In genomic region chr13:93201992-93202558, GRCh38 we compare ENCODE assay signal across 1 cellular context.
TF ChIP-seq lines count a peak whose summit lies in the region.

No MANE protein-coding gene starts in this region.

TF ChIP-seq in HepG2, 621 proteins besides CTCF, POLR2A, EP300 and RAD21 (continued from another document and continues in another):
- no peak for TF ChIP-seq MAZ (IDR thresholded peaks at IDR 0.05; ENCODE audit: borderline replicate concordance, low read depth, low read length)
- TF ChIP-seq MAZ (CRISPR knock-in tag; IDR thresholded peaks at IDR 0.05; ENCODE audit: low read depth), result no peak
- no peak for TF ChIP-seq RAD51 (IDR thresholded peaks at IDR 0.05; ENCODE audit: borderline replicate concordance)
- TF ChIP-seq TEF (CRISPR knock-in tag; IDR thresholded peaks at IDR 0.05), result no peak
- no peak for TF ChIP-seq NAIF1 (CRISPR knock-in tag; IDR thresholded peaks at IDR 0.05; ENCODE audit: borderline replicate concordance)
- TF ChIP-seq REST (IDR thresholded peaks at IDR 0.05; ENCODE audit: borderline replicate concordance in 1 of 2, low read depth in 1 of 2, low read length in 2 of 2), result 0 out of 4 replicates have a peak, but pooled peaks of 1 of the 2 experiments have one; percentile 28
- no peak for TF ChIP-seq KDM3A (CRISPR knock-in tag; IDR thresholded peaks at IDR 0.05; ENCODE audit: low read depth)
- no peak for TF ChIP-seq ZFY (CRISPR knock-in tag; IDR thresholded peaks at IDR 0.05)
- TF ChIP-seq ZC3H4 (CRISPR knock-in tag; IDR thresholded peaks at IDR 0.05; ENCODE audit: borderline replicate concordance), result no peak
- TF ChIP-seq ARID2 (CRISPR knock-in tag; IDR thresholded peaks at IDR 0.05; ENCODE audit: borderline replicate concordance), result no peak
- TF ChIP-seq, protein P1, sequence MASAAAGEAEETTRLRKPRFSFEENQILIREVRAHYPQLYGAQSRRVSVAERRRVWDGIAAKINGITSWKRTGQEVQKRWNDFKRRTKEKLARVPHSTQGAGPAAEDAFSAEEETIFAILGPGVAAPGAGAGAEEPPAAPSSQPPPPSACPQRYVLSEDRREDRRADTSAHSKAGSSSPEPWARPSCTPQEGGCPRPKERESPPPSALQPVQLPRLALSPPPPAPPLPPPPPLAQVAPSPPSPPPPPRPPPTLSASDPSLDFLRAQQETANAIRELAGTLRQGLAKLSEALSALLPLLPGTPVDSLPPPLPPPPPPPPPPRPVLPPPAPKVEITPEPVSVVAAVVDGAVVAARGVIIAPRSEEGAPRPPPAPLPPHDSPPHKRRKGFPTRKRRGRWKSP (CRISPR knock-in tag; IDR thresholded peaks at IDR 0.05), result no peak
- TF ChIP-seq, protein P2, sequence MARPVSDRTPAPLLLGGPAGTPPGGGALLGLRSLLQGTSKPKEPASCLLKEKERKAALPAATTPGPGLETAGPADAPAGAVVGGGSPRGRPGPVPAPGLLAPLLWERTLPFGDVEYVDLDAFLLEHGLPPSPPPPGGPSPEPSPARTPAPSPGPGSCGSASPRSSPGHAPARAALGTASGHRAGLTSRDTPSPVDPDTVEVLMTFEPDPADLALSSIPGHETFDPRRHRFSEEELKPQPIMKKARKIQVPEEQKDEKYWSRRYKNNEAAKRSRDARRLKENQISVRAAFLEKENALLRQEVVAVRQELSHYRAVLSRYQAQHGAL (CRISPR knock-in tag; IDR thresholded peaks at IDR 0.05; ENCODE audit: not compliant biosample characterization), result no peak
- no peak for TF ChIP-seq ATF7 (IDR thresholded peaks at IDR 0.05)
- TF ChIP-seq ATF7 (CRISPR knock-in tag; IDR thresholded peaks at IDR 0.05), result no peak
- peak; percentile 47; the same call in 1 of the 2 replicates for TF ChIP-seq MEIS2 (CRISPR knock-in tag; IDR thresholded peaks at IDR 0.05)
- TF ChIP-seq HDAC2 (CRISPR knock-in tag; IDR thresholded peaks at IDR 0.05), result peak; percentile 92
- 0 out of 2 replicates have a peak, but pooled peaks have one; percentile 50 for TF ChIP-seq REPIN1 (CRISPR knock-in tag; IDR thresholded peaks at IDR 0.05; ENCODE audit: borderline replicate concordance, low read depth)
- no peak for TF ChIP-seq SRSF4 (IDR thresholded peaks at IDR 0.05; ENCODE audit: low read depth, low read length, poor library complexity, severe bottlenecking)
- TF ChIP-seq, protein P3, sequence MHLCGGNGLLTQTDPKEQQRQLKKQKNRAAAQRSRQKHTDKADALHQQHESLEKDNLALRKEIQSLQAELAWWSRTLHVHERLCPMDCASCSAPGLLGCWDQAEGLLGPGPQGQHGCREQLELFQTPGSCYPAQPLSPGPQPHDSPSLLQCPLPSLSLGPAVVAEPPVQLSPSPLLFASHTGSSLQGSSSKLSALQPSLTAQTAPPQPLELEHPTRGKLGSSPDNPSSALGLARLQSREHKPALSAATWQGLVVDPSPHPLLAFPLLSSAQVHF (CRISPR knock-in tag; IDR thresholded peaks at IDR 0.05), result no peak
- TF ChIP-seq ZNF451 (CRISPR knock-in tag; IDR thresholded peaks at IDR 0.05), result no peak
- peak; percentile 82 for TF ChIP-seq HHEX (CRISPR knock-in tag; IDR thresholded peaks at IDR 0.05)
- TF ChIP-seq MIER3 (CRISPR knock-in tag; IDR thresholded peaks at IDR 0.05; ENCODE audit: borderline replicate concordance), result no peak; the same call in 1 of the 2 replicates
- no peak for TF ChIP-seq ZNF7 (CRISPR knock-in tag; IDR thresholded peaks at IDR 0.05)
- TF ChIP-seq NR1H2 (CRISPR knock-in tag; IDR thresholded peaks at IDR 0.05; ENCODE audit: borderline replicate concordance, low read depth), result no peak
- TF ChIP-seq, protein P4, sequence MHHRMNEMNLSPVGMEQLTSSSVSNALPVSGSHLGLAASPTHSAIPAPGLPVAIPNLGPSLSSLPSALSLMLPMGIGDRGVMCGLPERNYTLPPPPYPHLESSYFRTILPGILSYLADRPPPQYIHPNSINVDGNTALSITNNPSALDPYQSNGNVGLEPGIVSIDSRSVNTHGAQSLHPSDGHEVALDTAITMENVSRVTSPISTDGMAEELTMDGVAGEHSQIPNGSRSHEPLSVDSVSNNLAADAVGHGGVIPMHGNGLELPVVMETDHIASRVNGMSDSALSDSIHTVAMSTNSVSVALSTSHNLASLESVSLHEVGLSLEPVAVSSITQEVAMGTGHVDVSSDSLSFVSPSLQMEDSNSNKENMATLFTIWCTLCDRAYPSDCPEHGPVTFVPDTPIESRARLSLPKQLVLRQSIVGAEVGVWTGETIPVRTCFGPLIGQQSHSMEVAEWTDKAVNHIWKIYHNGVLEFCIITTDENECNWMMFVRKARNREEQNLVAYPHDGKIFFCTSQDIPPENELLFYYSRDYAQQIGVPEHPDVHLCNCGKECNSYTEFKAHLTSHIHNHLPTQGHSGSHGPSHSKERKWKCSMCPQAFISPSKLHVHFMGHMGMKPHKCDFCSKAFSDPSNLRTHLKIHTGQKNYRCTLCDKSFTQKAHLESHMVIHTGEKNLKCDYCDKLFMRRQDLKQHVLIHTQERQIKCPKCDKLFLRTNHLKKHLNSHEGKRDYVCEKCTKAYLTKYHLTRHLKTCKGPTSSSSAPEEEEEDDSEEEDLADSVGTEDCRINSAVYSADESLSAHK (CRISPR knock-in tag; IDR thresholded peaks at IDR 0.05; ENCODE audit: borderline replicate concordance), result no peak
- no peak for TF ChIP-seq ZNF615 (CRISPR knock-in tag; IDR thresholded peaks at IDR 0.05; ENCODE audit: borderline replicate concordance)
- no peak for TF ChIP-seq ZNF878 (CRISPR knock-in tag; IDR thresholded peaks at IDR 0.05)
- TF ChIP-seq MED13 (CRISPR knock-in tag; IDR thresholded peaks at IDR 0.05), result 0 out of 2 replicates have a peak, but pooled peaks have one; percentile 62
- TF ChIP-seq HNF4G (IDR thresholded peaks at IDR 0.05; ENCODE audit: borderline replicate concordance, low read depth, low read length), result no peak
- no peak for TF ChIP-seq HNF4G (CRISPR knock-in tag; IDR thresholded peaks at IDR 0.05; ENCODE audit: borderline replicate concordance, low read depth)
- no peak for TF ChIP-seq DDIT3 (CRISPR knock-in tag; IDR thresholded peaks at IDR 0.05)
- TF ChIP-seq ZZZ3 (CRISPR knock-in tag; IDR thresholded peaks at IDR 0.05; ENCODE audit: borderline replicate concordance), result no peak
- no peak for TF ChIP-seq ZFX (CRISPR knock-in tag; IDR thresholded peaks at IDR 0.05; ENCODE audit: low read depth)
- TF ChIP-seq ZFP1 (CRISPR knock-in tag; IDR thresholded peaks at IDR 0.05), result no peak
- TF ChIP-seq E2F5 (CRISPR knock-in tag; conservative IDR thresholded peaks at IDR 0.05), result no peak
- TF ChIP-seq, protein P5, sequence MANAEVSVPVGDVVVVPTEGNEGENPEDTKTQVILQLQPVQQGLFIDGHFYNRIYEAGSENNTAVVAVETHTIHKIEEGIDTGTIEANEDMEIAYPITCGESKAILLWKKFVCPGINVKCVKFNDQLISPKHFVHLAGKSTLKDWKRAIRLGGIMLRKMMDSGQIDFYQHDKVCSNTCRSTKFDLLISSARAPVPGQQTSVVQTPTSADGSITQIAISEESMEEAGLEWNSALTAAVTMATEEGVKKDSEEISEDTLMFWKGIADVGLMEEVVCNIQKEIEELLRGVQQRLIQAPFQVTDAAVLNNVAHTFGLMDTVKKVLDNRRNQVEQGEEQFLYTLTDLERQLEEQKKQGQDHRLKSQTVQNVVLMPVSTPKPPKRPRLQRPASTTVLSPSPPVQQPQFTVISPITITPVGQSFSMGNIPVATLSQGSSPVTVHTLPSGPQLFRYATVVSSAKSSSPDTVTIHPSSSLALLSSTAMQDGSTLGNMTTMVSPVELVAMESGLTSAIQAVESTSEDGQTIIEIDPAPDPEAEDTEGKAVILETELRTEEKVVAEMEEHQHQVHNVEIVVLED (CRISPR knock-in tag; IDR thresholded peaks at IDR 0.05; ENCODE audit: borderline replicate concordance), result no peak
- TF ChIP-seq SP1 (IDR thresholded peaks at IDR 0.05), result no peak
- TF ChIP-seq SP1 (CRISPR knock-in tag; IDR thresholded peaks at IDR 0.05), result no peak
- no peak for TF ChIP-seq IKZF4 (CRISPR knock-in tag; IDR thresholded peaks at IDR 0.05; ENCODE audit: borderline replicate concordance, low read depth, not compliant biosample characterization)
- peak; percentile 76 for TF ChIP-seq ONECUT2 (CRISPR knock-in tag; IDR thresholded peaks at IDR 0.05)
- TF ChIP-seq HOXA5 (CRISPR knock-in tag; IDR thresholded peaks at IDR 0.05), result 0 out of 2 replicates have a peak, but pooled peaks have one; percentile 48
- TF ChIP-seq PHF5A (CRISPR knock-in tag; IDR thresholded peaks at IDR 0.05; ENCODE audit: low read depth, unreplicated experiment), result no peak
- TF ChIP-seq SIX1 (CRISPR knock-in tag; IDR thresholded peaks at IDR 0.05; ENCODE audit: borderline replicate concordance), result peak; percentile 64; the same call in 1 of the 2 replicates
- TF ChIP-seq ISL2 (CRISPR knock-in tag; IDR thresholded peaks at IDR 0.05), result peak; percentile 96
- TF ChIP-seq ZFP36L2 (CRISPR knock-in tag; IDR thresholded peaks at IDR 0.05), result no peak
- TF ChIP-seq GPN1 (CRISPR knock-in tag; IDR thresholded peaks at IDR 0.05; ENCODE audit: borderline replicate concordance), result no peak
- TF ChIP-seq ZNF430 (CRISPR knock-in tag; IDR thresholded peaks at IDR 0.05), result no peak
- TF ChIP-seq ZNF234 (CRISPR knock-in tag; conservative IDR thresholded peaks at IDR 0.05), result no peak
- peak; percentile 63; the same call in 1 of the 2 replicates for TF ChIP-seq NKX3-1 (CRISPR knock-in tag; IDR thresholded peaks at IDR 0.05)
- TF ChIP-seq ZNF264 (CRISPR knock-in tag; IDR thresholded peaks at IDR 0.05), result 0 out of 2 replicates have a peak, but pooled peaks have one; percentile 34
- no peak for TF ChIP-seq CC2D1A (CRISPR knock-in tag; IDR thresholded peaks at IDR 0.05)
- no peak for TF ChIP-seq SMYD3 (CRISPR knock-in tag; IDR thresholded peaks at IDR 0.05)
- TF ChIP-seq, protein P6, sequence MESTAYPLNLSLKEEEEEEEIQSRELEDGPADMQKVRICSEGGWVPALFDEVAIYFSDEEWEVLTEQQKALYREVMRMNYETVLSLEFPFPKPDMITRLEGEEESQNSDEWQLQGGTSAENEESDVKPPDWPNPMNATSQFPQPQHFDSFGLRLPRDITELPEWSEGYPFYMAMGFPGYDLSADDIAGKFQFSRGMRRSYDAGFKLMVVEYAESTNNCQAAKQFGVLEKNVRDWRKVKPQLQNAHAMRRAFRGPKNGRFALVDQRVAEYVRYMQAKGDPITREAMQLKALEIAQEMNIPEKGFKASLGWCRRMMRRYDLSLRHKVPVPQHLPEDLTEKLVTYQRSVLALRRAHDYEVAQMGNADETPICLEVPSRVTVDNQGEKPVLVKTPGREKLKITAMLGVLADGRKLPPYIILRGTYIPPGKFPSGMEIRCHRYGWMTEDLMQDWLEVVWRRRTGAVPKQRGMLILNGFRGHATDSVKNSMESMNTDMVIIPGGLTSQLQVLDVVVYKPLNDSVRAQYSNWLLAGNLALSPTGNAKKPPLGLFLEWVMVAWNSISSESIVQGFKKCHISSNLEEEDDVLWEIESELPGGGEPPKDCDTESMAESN (CRISPR knock-in tag; conservative IDR thresholded peaks at IDR 0.05), result 0 out of 2 replicates have a peak, but pooled peaks have one; percentile 54
- TF ChIP-seq ZNF788 (CRISPR knock-in tag; IDR thresholded peaks at IDR 0.05; ENCODE audit: borderline replicate concordance), result no peak
- TF ChIP-seq GTF3A (CRISPR knock-in tag; conservative IDR thresholded peaks at IDR 0.05), result no peak
- no peak for TF ChIP-seq FOXK2 (IDR thresholded peaks at IDR 0.05)
- TF ChIP-seq, protein P7, sequence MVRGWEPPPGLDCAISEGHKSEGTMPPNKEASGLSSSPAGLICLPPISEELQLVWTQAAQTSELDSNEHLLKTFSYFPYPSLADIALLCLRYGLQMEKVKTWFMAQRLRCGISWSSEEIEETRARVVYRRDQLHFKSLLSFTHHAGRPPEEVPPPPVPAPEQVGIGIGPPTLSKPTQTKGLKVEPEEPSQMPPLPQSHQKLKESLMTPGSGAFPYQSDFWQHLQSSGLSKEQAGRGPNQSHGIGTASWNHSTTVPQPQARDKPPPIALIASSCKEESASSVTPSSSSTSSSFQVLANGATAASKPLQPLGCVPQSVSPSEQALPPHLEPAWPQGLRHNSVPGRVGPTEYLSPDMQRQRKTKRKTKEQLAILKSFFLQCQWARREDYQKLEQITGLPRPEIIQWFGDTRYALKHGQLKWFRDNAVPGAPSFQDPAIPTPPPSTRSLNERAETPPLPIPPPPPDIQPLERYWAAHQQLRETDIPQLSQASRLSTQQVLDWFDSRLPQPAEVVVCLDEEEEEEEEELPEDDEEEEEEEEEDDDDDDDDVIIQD (CRISPR knock-in tag; IDR thresholded peaks at IDR 0.05; ENCODE audit: low read depth), result peak; percentile 59; the same call in 1 of the 2 replicates
- no peak for TF ChIP-seq MAF1 (CRISPR knock-in tag; IDR thresholded peaks at IDR 0.05; ENCODE audit: borderline replicate concordance)
